ENCODE assay signal across 13 cellular contexts in the genomic region with DNA sequence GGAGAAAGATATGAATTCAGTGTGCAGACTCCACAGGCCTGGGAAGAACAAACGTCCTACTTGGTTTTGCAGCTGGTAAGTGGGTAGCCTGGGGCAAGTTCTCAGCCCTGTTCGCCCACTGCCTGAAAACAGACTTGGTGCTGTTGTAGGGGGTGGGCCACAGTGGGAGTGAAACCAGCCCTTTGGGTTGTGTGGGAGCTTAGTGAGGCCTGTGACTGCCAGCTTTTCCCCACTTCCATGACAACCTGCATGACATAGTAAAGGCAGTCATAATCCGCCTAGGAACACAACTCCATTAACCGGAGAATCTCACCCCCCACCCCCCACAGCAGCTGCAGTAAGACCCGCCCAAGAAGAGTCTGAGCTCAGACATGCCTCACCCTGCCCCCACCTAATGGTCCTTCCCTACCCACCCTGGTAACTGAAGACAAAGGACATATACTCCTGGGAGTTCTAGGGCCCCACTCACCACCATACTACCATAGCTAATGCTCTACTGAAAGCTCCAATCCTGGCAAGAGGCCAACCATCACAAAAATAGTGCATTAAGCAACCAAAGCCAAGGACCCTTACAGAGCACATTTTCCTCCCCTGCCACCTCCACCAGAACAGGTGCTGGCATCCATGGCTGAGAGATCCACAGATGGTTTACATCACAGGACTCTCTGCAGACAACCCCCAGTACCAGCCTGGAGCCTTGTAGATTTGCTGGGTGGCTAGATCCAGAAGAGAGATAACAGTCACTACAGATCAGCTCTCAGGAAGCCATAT. TPM values are rescaled to one million over a fixed set of nuclear protein-coding genes. Genes with fewer than 3 reads are reported as not detected.
"Had no signal": no experiment of that assay in that cellular context is flagged by ENCODE, and none has a peak within 500 bp of the region (broad histone marks: within the 10 kb centered on the region; RNA-seq: fewer than 3 reads in every experiment).

No MANE protein-coding gene starts in this region.

- H3K36me3 ChIP-seq: cardiac muscle cell, heart left ventricle, sigmoid colon had no signal

- H3K9me3 ChIP-seq: sigmoid colon had no signal

- H3K27me3 ChIP-seq: cardiac muscle cell, heart left ventricle, sigmoid colon had no signal

- DNase-seq: activated CD4-positive, alpha-beta memory T cell treated with anti-CD3 and anti-CD28 coated beads, Interleukin-2, amount 10 ng/mL, durations not matched to agents 7 days and 5 days; activated CD4-positive, CD25-positive, alpha-beta regulatory T cell treated with anti-CD3 and anti-CD28 coated beads, Interleukin-2, amount 50 U/mL, for 72 hours; activated naive CD4-positive, alpha-beta T cell treated with Interleukin-2 at 50 U/mL for 16 hours; activated T-cell treated with anti-CD3 and anti-CD28 coated beads, Interleukin-2, amount 50 U/mL, for 72 hours; heart left ventricle; sigmoid colon; stimulated activated CD4-positive, alpha-beta T cell treated with anti-CD3 and anti-CD28 coated beads, Interleukin-2, amount 100 ng/mL, for 24 hours; stimulated activated naive CD4-positive, alpha-beta T cell; substantia nigra had no signal

- H3K27ac ChIP-seq: cardiac muscle cell, heart left ventricle, sigmoid colon had no signal

- H3K4me3 ChIP-seq: cardiac muscle cell, heart left ventricle, sigmoid colon had no signal

- H3K4me1 ChIP-seq: heart left ventricle, sigmoid colon had no signal

RNA-seq across cellular contexts. Expression of gene LMNTD1, which starts 39.8 kb away (rescaled TPM):
- total RNA-seq: activated CD4-positive, alpha-beta memory T cell treated with anti-CD3 and anti-CD28 coated beads, Interleukin-2, amount 10 ng/mL, durations not matched to agents 7 days and 5 days; activated T-cell treated with anti-CD3 and anti-CD28 coated beads, Interleukin-2, amount 50 U/mL, for 72 hours; cardiac muscle cell; endothelial cell of umbilical vein; mucosa of gallbladder; omental fat pad had no signal
- polyA plus RNA-seq: cardiac muscle cell, endothelial cell of umbilical vein, heart left ventricle, sigmoid colon had no signal
